Comparison of ENCODE assay signal across 26 cellular contexts in the genomic region with DNA sequence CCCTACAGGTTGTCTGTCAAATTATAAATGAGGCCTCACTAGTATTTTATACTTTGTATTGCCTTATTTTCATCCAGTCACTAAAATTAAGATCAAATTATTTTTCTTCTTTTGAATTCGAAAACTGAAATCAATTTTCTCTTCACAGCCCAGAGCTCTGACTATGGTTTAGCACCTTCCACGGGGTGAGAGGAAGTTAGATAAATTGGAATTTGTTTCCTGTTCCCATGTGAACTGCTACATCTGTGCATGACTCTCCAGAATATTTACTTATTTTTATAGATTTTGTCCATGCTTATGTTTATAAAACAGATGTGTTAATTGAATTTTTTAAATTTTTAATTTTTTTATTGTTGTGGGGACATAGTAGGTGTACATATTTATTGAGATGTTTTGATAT.
"Had no signal": no experiment of that assay in that cellular context is flagged by ENCODE, and none has a peak within 500 bp of the region (broad histone marks: within the 10 kb centered on the region; RNA-seq: fewer than 3 reads in every experiment).

No MANE protein-coding gene starts in this region.

- DNase-seq: dermis blood vessel endothelial cell; dorsolateral prefrontal cortex; effector CD4-positive, alpha-beta T cell; effector memory CD4-positive, alpha-beta T cell; erythroblast; esophagus squamous epithelium; foreskin fibroblast; foreskin melanocyte; heart left ventricle; hypothalamus; immature natural killer cell; kidney glomerular epithelial cell; left colon; left ventricle myocardium superior; lower lobe of right lung; mesenchymal stem cell; mucosa of descending colon had no signal

- H3K27me3 ChIP-seq: dorsolateral prefrontal cortex, esophagus squamous epithelium, gastroesophageal sphincter, heart left ventricle, hepatocyte had no signal

- H3K4me3 ChIP-seq: coronary artery, dorsolateral prefrontal cortex, esophagus squamous epithelium, gastroesophageal sphincter, heart left ventricle, hepatocyte, lower lobe of right lung, mucosa of descending colon had no signal

- FAIRE-seq: colon, keratinocyte had no signal

- H3K4me1 Mint-ChIP-seq: immature natural killer cell, mesothelial cell of epicardium had no signal

- H3K4me3 Mint-ChIP-seq: immature natural killer cell, mesothelial cell of epicardium had no signal

- H3K36me3 ChIP-seq: esophagus squamous epithelium, gastroesophageal sphincter, heart left ventricle, lower lobe of right lung had no signal

- ATAC-seq: esophagus mucosa, gastroesophageal sphincter, heart left ventricle, left colon, left lobe of liver, left ventricle myocardium superior, lower lobe of right lung, mucosa of descending colon had no signal

- H3K27ac ChIP-seq: coronary artery, dorsolateral prefrontal cortex, epithelial cell of prostate, esophagus squamous epithelium, gastroesophageal sphincter, heart left ventricle, hepatocyte, lower lobe of right lung had no signal

- H3K27ac Mint-ChIP-seq: immature natural killer cell, mesothelial cell of epicardium had no signal

- H3K36me3 Mint-ChIP-seq: immature natural killer cell, mesothelial cell of epicardium had no signal

- H3K9me3 ChIP-seq: esophagus squamous epithelium, gastroesophageal sphincter, heart left ventricle, lower lobe of right lung, mucosa of descending colon had no signal

- H3K4me1 ChIP-seq: gastroesophageal sphincter, heart left ventricle, lower lobe of right lung had no signal
